Comparison of ENCODE assay signal across 12 cellular contexts in the genomic region with DNA sequence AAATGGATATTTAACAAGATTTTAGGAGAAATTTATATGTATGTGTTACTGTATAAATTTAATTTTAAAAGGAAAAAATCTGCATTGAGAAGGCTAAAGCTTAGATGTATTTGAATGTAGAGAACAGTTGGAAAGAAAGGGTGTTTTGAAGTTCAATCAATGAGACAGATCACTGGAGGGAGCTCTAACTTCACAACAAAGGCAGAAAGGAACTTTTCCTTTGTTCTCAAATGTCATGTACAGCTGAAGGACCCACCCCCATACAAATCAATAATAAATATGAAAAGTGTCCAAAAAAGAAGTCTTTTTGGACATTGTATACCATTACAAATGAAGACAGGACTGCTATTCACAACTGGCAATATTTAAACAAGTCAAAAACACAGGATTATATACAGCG.
DNase-seq lines count a peak whose midpoint lies in the region; ATAC-seq and TF ChIP-seq lines count a peak whose summit lies in the region.
"Had no signal": no experiment of that assay in that cellular context is flagged by ENCODE, and none has a peak within 500 bp of the region (broad histone marks: within the 10 kb centered on the region; RNA-seq: fewer than 3 reads in every experiment).

No MANE protein-coding gene starts in this region.

- H3K27ac Mint-ChIP-seq in endodermal cell (no peak overlapping the region), type B pancreatic cell (no peak overlapping the region)

- H3K27ac ChIP-seq in endodermal cell (ENCODE audit: low read depth, low read length) = no peak overlapping the region
- H3K27ac ChIP-seq: ovary, SJSA1 had no signal

- H3K4me3 Mint-ChIP-seq in endodermal cell (no peak overlapping the region), type B pancreatic cell (no peak overlapping the region)
- no peak overlapping the region for H3K4me3 Mint-ChIP-seq in activated T-cell treated with anti-CD3 and anti-CD28 coated beads, Interleukin-2, amount 50 U/mL, for 4 hours

- H3K9ac ChIP-seq in endodermal cell (ENCODE audit: extremely low read depth, low read length, poor library complexity, severe bottlenecking) = no peak overlapping the region

- H3K4me3 ChIP-seq in endodermal cell (ENCODE audit: low read length) (no peak overlapping the region), foreskin fibroblast (ENCODE audit: low read depth in 1 of 2, low read length in 2 of 2) (no peak overlapping the region)
- H3K4me3 ChIP-seq: ovary, SJSA1 had no signal

- no peaks in the 10 kb centered on the region for H3K9me3 ChIP-seq in endodermal cell (ENCODE audit: control insufficient read depth, low read length)
- H3K9me3 ChIP-seq: ovary, SJSA1 had no signal

- H3K4me1 ChIP-seq in endodermal cell (ENCODE audit: control insufficient read depth, insufficient read depth, low read length) = no peaks in the 10 kb centered on the region
- H3K4me1 ChIP-seq: SJSA1 had no signal

- no peak for ATAC-seq in activated T-cell treated with anti-CD3 and anti-CD28 coated beads, Interleukin-2, amount 50 U/mL, for 4 hours

- H3K27me3 Mint-ChIP-seq in endodermal cell (ENCODE audit: insufficient read depth) (no peaks in the 10 kb centered on the region), type B pancreatic cell (no peaks in the 10 kb centered on the region)
- H3K27me3 Mint-ChIP-seq in activated T-cell treated with anti-CD3 and anti-CD28 coated beads, Interleukin-2, amount 50 U/mL, for 4 hours (ENCODE audit: low read depth) = no peaks in the 10 kb centered on the region

- H3K36me3 ChIP-seq in endodermal cell (ENCODE audit: control insufficient read depth, insufficient read depth, low read length) = no peaks in the 10 kb centered on the region
- H3K36me3 ChIP-seq: ovary, SJSA1 had no signal

- H3K27me3 ChIP-seq in endodermal cell (ENCODE audit: control insufficient read depth, insufficient read depth, low read length, poor library complexity, severe bottlenecking) = no peaks in the 10 kb centered on the region
- H3K27me3 ChIP-seq: ovary, SJSA1 had no signal

- H3K36me3 Mint-ChIP-seq in endodermal cell (ENCODE audit: low read depth) = no peaks in the 10 kb centered on the region
- no peaks in the 10 kb centered on the region for H3K36me3 Mint-ChIP-seq in type B pancreatic cell
- H3K36me3 Mint-ChIP-seq in activated T-cell treated with anti-CD3 and anti-CD28 coated beads, Interleukin-2, amount 50 U/mL, for 4 hours (ENCODE audit: insufficient read depth) = no peaks in the 10 kb centered on the region

- H3K9me3 Mint-ChIP-seq in endodermal cell (peaks cover 3% of the 10 kb centered on the region), type B pancreatic cell (no peaks in the 10 kb centered on the region)
- H3K9me3 Mint-ChIP-seq in activated T-cell treated with anti-CD3 and anti-CD28 coated beads, Interleukin-2, amount 50 U/mL, for 4 hours = no peaks in the 10 kb centered on the region

- H3K4me1 Mint-ChIP-seq in endodermal cell = peaks cover 4% of the 10 kb centered on the region
- H3K4me1 Mint-ChIP-seq in type B pancreatic cell (ENCODE audit: unreplicated experiment) = peaks cover 8% of the 10 kb centered on the region
- no peaks in the 10 kb centered on the region for H3K4me1 Mint-ChIP-seq in activated T-cell treated with anti-CD3 and anti-CD28 coated beads, Interleukin-2, amount 50 U/mL, for 4 hours (ENCODE audit: low read depth)

- 100% methylated on average over 1 of the region's 1 CpG; no CpG with 5 or more reads in 1 of the 2 experiments for WGBS in endodermal cell (ENCODE audit: insufficient coverage in 1 of 2, insufficient read length in 1 of 2), 2 experiments

- TF ChIP-seq CTCF in endodermal cell (conservative IDR thresholded peaks at IDR 0.05) = peak; percentile 75
- peak; percentile 67 for TF ChIP-seq CTCF in type B pancreatic cell (conservative IDR thresholded peaks at IDR 0.05)
- TF ChIP-seq CTCF in foreskin fibroblast (IDR thresholded peaks at IDR 0.05; ENCODE audit: low read depth, low read length) = no peak

- DNase-seq in SIG-M5 treated with dmso at 0.1 percent for 504 hours (lab: John Stamatoyannopoulos, UW; ENCODE audit: unreplicated experiment) (peak; percentile 24), SIG-M5 (lab: John Stamatoyannopoulos, UW) (no peak), NCI-H69 (lab: John Stamatoyannopoulos, UW) (peak; percentile 12), endodermal cell (no peak), type B pancreatic cell (ENCODE audit: extremely low spot score, unreplicated experiment) (no peak), foreskin fibroblast (no peak)
- no peak for DNase-seq in activated T-cell treated with anti-CD3 and anti-CD28 coated beads, Interleukin-2, amount 50 U/mL, for 4 hours
- DNase-seq in stimulated activated CD4-positive, alpha-beta T cell treated with anti-CD3 and anti-CD28 coated beads, Interleukin-4, amount 100 ng/mL, for 24 hours = no peak
- DNase-seq: activated CD4-positive, alpha-beta T cell treated with anti-CD3 and anti-CD28 coated beads, Interleukin-2, amount 50 U/mL, for 4 hours; MV-4-11; ovary had no signal

Comparison
In these comparisons a context has a peak if more than half of its experiments do, and no peak if none do; other contexts are left out.
1. DNase-seq: peak in SIG-M5 treated with dmso at 0.1 percent for 504 hours (single experiment) and NCI-H69 (single experiment); none in SIG-M5 (single experiment), endodermal cell (single experiment), type B pancreatic cell (single experiment), foreskin fibroblast (0 of 2), activated T-cell treated with anti-CD3 and anti-CD28 coated beads, Interleukin-2, amount 50 U/mL, for 4 hours (single experiment) and stimulated activated CD4-positive, alpha-beta T cell treated with anti-CD3 and anti-CD28 coated beads, Interleukin-4, amount 100 ng/mL, for 24 hours (single experiment).